In genomic region chr15:90162956-90163355, GRCh38 we compare ENCODE assay signal across 25 cellular contexts. TPM values are rescaled to one million over a fixed set of nuclear protein-coding genes. Genes with fewer than 3 reads are reported as not detected.
DNase-seq lines count a peak whose midpoint lies in the region; ATAC-seq and TF ChIP-seq lines count a peak whose summit lies in the region.
"Had no signal": no experiment of that assay in that cellular context is flagged by ENCODE, and none has a peak within 500 bp of the region (broad histone marks: within the 10 kb centered on the region; RNA-seq: fewer than 3 reads in every experiment).

No MANE protein-coding gene starts in this region.

- no peak overlapping the region for H3K4me3 ChIP-seq in CD8-positive, alpha-beta memory T cell (ENCODE audit: low read length)
- no peak overlapping the region for H3K4me3 ChIP-seq in RWPE2 (ENCODE audit: severe bottlenecking)
- peak overlapping the region in 1 of 4 donors; percentile 1 for H3K4me3 ChIP-seq in esophagus squamous epithelium
- no peak overlapping the region for H3K4me3 ChIP-seq in testis
- no peak overlapping the region for H3K4me3 ChIP-seq in endodermal cell (ENCODE audit: low read length)
- H3K4me3 ChIP-seq: gastrocnemius medialis, hepatocyte, sigmoid colon had no signal

- DNase-seq in CD8-positive, alpha-beta memory T cell: no peak
- DNase-seq in RWPE2 (ENCODE audit: low spot score): no peak
- no peak for DNase-seq in esophagus squamous epithelium (lab: John Stamatoyannopoulos, UW)
- no peak for DNase-seq in stimulated activated naive B cell treated with anti-CD40 and anti-IgM and Interleukin-4, amounts not matched to agents 10 μg/mL and 1 μg/mL and 100 μg/mL, for 72 hours
- no peak for DNase-seq in NCI-H510A treated with DMSO at 0.1 percent for 48 hours (lab: John Stamatoyannopoulos, UW)
- no peak for DNase-seq in testis
- no peak for DNase-seq in endodermal cell
- DNase-seq: activated CD4-positive, alpha-beta T cell treated with anti-CD3 and anti-CD28 coated beads, Interleukin-2, amount 50 U/mL, for 4 hours; activated naive CD4-positive, alpha-beta T cell treated with anti-CD3 and anti-CD28 coated beads, Interleukin-2, amount 10 ng/mL, durations not matched to agents 7 days and 5 days; amniotic stem cell; C1 segment of cervical spinal cord; DND-41; effector memory CD4-positive, alpha-beta T cell; gastrocnemius medialis; left colon; NCI-H1436 treated with DMSO at 0.1 percent for 48 hours; NCI-H2107; NCI-H82; SHP77 treated with DMSO at 0.1 percent for 48 hours; sigmoid colon; stimulated activated naive CD8-positive, alpha-beta T cell treated with anti-CD3 and anti-CD28 coated beads, Interleukin-15, Interleukin-2, amounts not matched to agents 100 U/mL and 50 U/mL, for 24 hours had no signal

- intact Hi-C loops in esophagus squamous epithelium (cut with DNase I) (no loop called here), testis (cut with DNase I; ENCODE audit: low total_unique reads) (loop anchor here (5.0 kb wide), 1 partner anchor 54 kb away; no protein-coding TSS in a partner anchor)

- peaks cover 4 to 12% of the 10 kb centered on the region in 2 donors for H3K27me3 Mint-ChIP-seq in CD8-positive, alpha-beta memory T cell
- no peaks in the 10 kb centered on the region for H3K27me3 Mint-ChIP-seq in stimulated activated naive B cell treated with anti-CD40 and anti-IgM and Interleukin-4, amounts not matched to agents 10 μg/mL and 1 μg/mL and 100 μg/mL, for 72 hours
- H3K27me3 Mint-ChIP-seq in endodermal cell (ENCODE audit: insufficient read depth): no peaks in the 10 kb centered on the region
- H3K27me3 Mint-ChIP-seq: progenitor cell of endocrine pancreas had no signal

- H3K27ac ChIP-seq in CD8-positive, alpha-beta memory T cell (ENCODE audit: low read depth, low read length): peak overlapping the region; percentile 24
- peak overlapping the region; percentile 97 for H3K27ac ChIP-seq in RWPE2 (ENCODE audit: poor library complexity, severe bottlenecking)
- H3K27ac ChIP-seq in esophagus squamous epithelium: peak overlapping the region; percentile 82 to 93 (median 87)
- no peak overlapping the region for H3K27ac ChIP-seq in testis
- no peak overlapping the region for H3K27ac ChIP-seq in endodermal cell (ENCODE audit: low read depth, low read length)
- H3K27ac ChIP-seq: gastrocnemius medialis, hepatocyte had no signal

- no peaks in the 10 kb centered on the region for H3K4me1 ChIP-seq in CD8-positive, alpha-beta memory T cell (ENCODE audit: insufficient read depth, low read length)
- H3K4me1 ChIP-seq in RWPE2 (ENCODE audit: insufficient read depth, poor library complexity, severe bottlenecking): peaks cover 66% of the 10 kb centered on the region
- peaks cover 39 to 100% (median 61%) of the 10 kb centered on the region in 3 donors for H3K4me1 ChIP-seq in esophagus squamous epithelium
- H3K4me1 ChIP-seq in testis: peaks cover 14% of the 10 kb centered on the region
- H3K4me1 ChIP-seq in endodermal cell (ENCODE audit: control insufficient read depth, insufficient read depth, low read length): no peaks in the 10 kb centered on the region

- no peak overlapping the region for H3K4me3 Mint-ChIP-seq in CD8-positive, alpha-beta memory T cell
- no peak overlapping the region for H3K4me3 Mint-ChIP-seq in stimulated activated naive B cell treated with anti-CD40 and anti-IgM and Interleukin-4, amounts not matched to agents 10 μg/mL and 1 μg/mL and 100 μg/mL, for 72 hours
- no peak overlapping the region for H3K4me3 Mint-ChIP-seq in endodermal cell
- H3K4me3 Mint-ChIP-seq: activated naive CD4-positive, alpha-beta T cell treated with anti-CD3 and anti-CD28 coated beads, Interleukin-2, amount 10 ng/mL, durations not matched to agents 7 days and 5 days; activated T-helper 1 cell treated with anti-CD3 and anti-CD28 coated beads, Interleukin-12 subunit alpha, Interleukin-12 subunit beta, Interleukin-2, Interleukin-4 antibody, amounts not matched to agents 30 ng/mL and 10 ng/mL and 1 ng/mL, durations not matched to agents 14 hours and 24 hours and 36 hours had no signal

- H3K9me3 ChIP-seq in CD8-positive, alpha-beta memory T cell (ENCODE audit: low read length): no peaks in the 10 kb centered on the region
- H3K9me3 ChIP-seq in RWPE2 (ENCODE audit: severe bottlenecking): no peaks in the 10 kb centered on the region
- H3K9me3 ChIP-seq in esophagus squamous epithelium: no peaks in the 10 kb centered on the region
- no peaks in the 10 kb centered on the region for H3K9me3 ChIP-seq in testis
- H3K9me3 ChIP-seq in endodermal cell (ENCODE audit: control insufficient read depth, low read length): no peaks in the 10 kb centered on the region
- H3K9me3 ChIP-seq: gastrocnemius medialis, sigmoid colon had no signal

- no peaks in the 10 kb centered on the region for H3K27me3 ChIP-seq in CD8-positive, alpha-beta memory T cell (ENCODE audit: insufficient read depth, low read length, poor library complexity, severe bottlenecking)
- H3K27me3 ChIP-seq in RWPE2 (ENCODE audit: insufficient read depth, poor library complexity, severe bottlenecking): no peaks in the 10 kb centered on the region
- no peaks in the 10 kb centered on the region for H3K27me3 ChIP-seq in esophagus squamous epithelium
- no peaks in the 10 kb centered on the region for H3K27me3 ChIP-seq in testis
- no peaks in the 10 kb centered on the region for H3K27me3 ChIP-seq in endodermal cell (ENCODE audit: control insufficient read depth, insufficient read depth, low read length, poor library complexity, severe bottlenecking)
- H3K27me3 ChIP-seq: gastrocnemius medialis, hepatocyte, sigmoid colon had no signal

- POLR2A ChIA-PET in CD8-positive, alpha-beta memory T cell (lab: Charles Lee): no interaction called here

- ATAC-seq in RWPE2 (ENCODE audit: low read depth) (no peak), GM19397 (IDR thresholded peaks at IDR 0.05; ENCODE audit: unreplicated experiment) (no peak)
- ATAC-seq in stimulated activated naive B cell treated with anti-CD40 and anti-IgM and Interleukin-4, amounts not matched to agents 10 μg/mL and 1 μg/mL and 100 μg/mL, for 72 hours (replicated peaks): no peak
- ATAC-seq: gastrocnemius medialis; left colon; stimulated activated naive CD8-positive, alpha-beta T cell treated with anti-CD3 and anti-CD28 coated beads, Interleukin-15, Interleukin-2, amounts not matched to agents 100 U/mL and 50 U/mL, for 24 hours had no signal

- 47 to 48% methylated on average over 4 to 9 of the region's 9 CpGs for WGBS in esophagus squamous epithelium, 2 donors
- WGBS in testis, 2 donors: 92 to 95% methylated on average over 7 to 9 of the region's 9 CpGs
- WGBS in endodermal cell (ENCODE audit: insufficient coverage in 1 of 2, insufficient read length in 1 of 2), 2 experiments: 92 to 94% methylated on average over 7 to 9 of the region's 9 CpGs

- H3K4me1 Mint-ChIP-seq in CD8-positive, alpha-beta memory T cell: peaks cover 6 to 7% (median 6%) of the 10 kb centered on the region in 3 donors
- peaks cover 35 to 54% of the 10 kb centered on the region in 2 donors for H3K4me1 Mint-ChIP-seq in stimulated activated naive B cell treated with anti-CD40 and anti-IgM and Interleukin-4, amounts not matched to agents 10 μg/mL and 1 μg/mL and 100 μg/mL, for 72 hours
- H3K4me1 Mint-ChIP-seq in endodermal cell: peaks cover 3% of the 10 kb centered on the region

- H3K36me3 ChIP-seq in CD8-positive, alpha-beta memory T cell (ENCODE audit: insufficient read depth, low read length): no peaks in the 10 kb centered on the region
- no peaks in the 10 kb centered on the region for H3K36me3 ChIP-seq in RWPE2 (ENCODE audit: low read depth)
- H3K36me3 ChIP-seq in esophagus squamous epithelium: no peaks in the 10 kb centered on the region
- no peaks in the 10 kb centered on the region for H3K36me3 ChIP-seq in testis (ENCODE audit: low read depth, missing control alignments)
- H3K36me3 ChIP-seq in endodermal cell (ENCODE audit: control insufficient read depth, insufficient read depth, low read length): no peaks in the 10 kb centered on the region
- H3K36me3 ChIP-seq: gastrocnemius medialis, sigmoid colon had no signal

- TF ChIP-seq POLR2A in esophagus squamous epithelium (IDR thresholded peaks at IDR 0.05) (no peak), testis (IDR thresholded peaks at IDR 0.05) (no peak)

- no peak for TF ChIP-seq CTCF in RWPE2 (IDR thresholded peaks at IDR 0.05; ENCODE audit: poor library complexity, severe bottlenecking)
- TF ChIP-seq CTCF in esophagus squamous epithelium (IDR thresholded peaks at IDR 0.05): no peak
- TF ChIP-seq CTCF in testis (IDR thresholded peaks at IDR 0.05): no peak
- TF ChIP-seq CTCF in endodermal cell (conservative IDR thresholded peaks at IDR 0.05): no peak

- no peaks in the 10 kb centered on the region for H3K36me3 Mint-ChIP-seq in CD8-positive, alpha-beta memory T cell
- H3K36me3 Mint-ChIP-seq in stimulated activated naive B cell treated with anti-CD40 and anti-IgM and Interleukin-4, amounts not matched to agents 10 μg/mL and 1 μg/mL and 100 μg/mL, for 72 hours: no peaks in the 10 kb centered on the region
- no peaks in the 10 kb centered on the region for H3K36me3 Mint-ChIP-seq in endodermal cell (ENCODE audit: low read depth)
- H3K36me3 Mint-ChIP-seq: activated naive CD4-positive, alpha-beta T cell treated with anti-CD3 and anti-CD28 coated beads, Interleukin-2, amount 10 ng/mL, durations not matched to agents 7 days and 5 days had no signal

- H3K27ac Mint-ChIP-seq in CD8-positive, alpha-beta memory T cell: no peak overlapping the region
- H3K27ac Mint-ChIP-seq in stimulated activated naive B cell treated with anti-CD40 and anti-IgM and Interleukin-4, amounts not matched to agents 10 μg/mL and 1 μg/mL and 100 μg/mL, for 72 hours: peak overlapping the region; percentile 6
- H3K27ac Mint-ChIP-seq in endodermal cell: no peak overlapping the region
- H3K27ac Mint-ChIP-seq: activated naive CD4-positive, alpha-beta T cell treated with anti-CD3 and anti-CD28 coated beads, Interleukin-2, amount 10 ng/mL, durations not matched to agents 7 days and 5 days; activated T-helper 1 cell treated with anti-CD3 and anti-CD28 coated beads, Interleukin-12 subunit alpha, Interleukin-12 subunit beta, Interleukin-2, Interleukin-4 antibody, amounts not matched to agents 30 ng/mL and 10 ng/mL and 1 ng/mL, durations not matched to agents 14 hours and 24 hours and 36 hours; progenitor cell of endocrine pancreas had no signal

- no peak overlapping the region for H3K9ac ChIP-seq in endodermal cell (ENCODE audit: extremely low read depth, low read length, poor library complexity, severe bottlenecking)

- H3K9me3 Mint-ChIP-seq in CD8-positive, alpha-beta memory T cell: no peaks in the 10 kb centered on the region
- H3K9me3 Mint-ChIP-seq in stimulated activated naive B cell treated with anti-CD40 and anti-IgM and Interleukin-4, amounts not matched to agents 10 μg/mL and 1 μg/mL and 100 μg/mL, for 72 hours: no peaks in the 10 kb centered on the region
- H3K9me3 Mint-ChIP-seq in endodermal cell: no peaks in the 10 kb centered on the region
- H3K9me3 Mint-ChIP-seq: activated naive CD4-positive, alpha-beta T cell treated with anti-CD3 and anti-CD28 coated beads, Interleukin-2, amount 10 ng/mL, durations not matched to agents 7 days and 5 days; activated T-helper 1 cell treated with anti-CD3 and anti-CD28 coated beads, Interleukin-12 subunit alpha, Interleukin-12 subunit beta, Interleukin-2, Interleukin-4 antibody, amounts not matched to agents 30 ng/mL and 10 ng/mL and 1 ng/mL, durations not matched to agents 14 hours and 24 hours and 36 hours had no signal

- CTCF ChIA-PET in CD8-positive, alpha-beta memory T cell (lab: Charles Lee): interaction anchor here (2.3 kb wide), 1 partner anchor 124 kb away, joined by 5 read pairs; no protein-coding TSS in a partner anchor

RNA-seq across cellular contexts. Expression of gene SEMA4B, which starts 38.2 kb away (rescaled TPM):
- 1 to 10 TPM; 6.9 to 8.8 TPM for total RNA-seq in CD8-positive, alpha-beta memory T cell
- polyA plus RNA-seq in CD8-positive, alpha-beta memory T cell: 10.1 TPM
- 100 to 1,000 TPM in 3 of 4 donors, 10 to 100 TPM in 1; 87.9 to 209 (median 136) TPM for total RNA-seq in esophagus squamous epithelium
- 10 to 100 TPM; 59.4 to 78.3 TPM for total RNA-seq in testis
- polyA plus RNA-seq in testis (ENCODE audit: insufficient read depth, low read depth, low replicate concordance): 22.2 TPM
- 10 to 100 TPM; 25.1 to 33.1 TPM for total RNA-seq in endodermal cell
- polyA plus RNA-seq in endodermal cell (2013, experiment 1 of 2): 20.3 TPM
- polyA plus RNA-seq in endodermal cell (2013, experiment 2 of 2): 19.6 TPM

Comparison
In these comparisons a context has a peak if more than half of its experiments do, and no peak if none do; other contexts are left out.
1. H3K27ac ChIP-seq: peak in CD8-positive, alpha-beta memory T cell (single experiment), RWPE2 (single experiment) and esophagus squamous epithelium (4 of 4); none in testis (0 of 2) and endodermal cell (single experiment).